Comparison of ENCODE assay signal across 8 cellular contexts in genomic region chr11:125062196-125062930, GRCh38. TPM values are rescaled to one million over a fixed set of nuclear protein-coding genes. Genes with fewer than 3 reads are reported as not detected.
DNase-seq lines count a peak whose midpoint lies in the region; ATAC-seq and TF ChIP-seq lines count a peak whose summit lies in the region.

No MANE protein-coding gene starts in this region.

- CTCF ChIA-PET in BJ (lab: Yijun Ruan, JAX), result interaction anchor here (0.8 to 1.7 kb wide), 3 partner anchors 29 to 311 kb away, joined by 3 to 5 read pairs (median 3); no protein-coding TSS in a partner anchor

- no peaks in the 10 kb centered on the region for H3K9me3 ChIP-seq in lung (ENCODE audit: control insufficient read depth in 2 of 2, insufficient read depth in 1 of 2, low read length in 1 of 2)
- no peaks in the 10 kb centered on the region for H3K9me3 ChIP-seq in uterus

- no peak for TF ChIP-seq POLR2A in uterus (IDR thresholded peaks at IDR 0.05)

- in situ Hi-C loops in brain microvascular endothelial cell (cut with HindIII; ENCODE audit: low pct_ligation_motif_present, low sequenced_read_pairs), result no loop called here

- ATAC-seq in HG02763 (IDR thresholded peaks at IDR 0.05; ENCODE audit: unreplicated experiment), result peak; percentile 3
- no peak for ATAC-seq in lung (ENCODE audit: insufficient read depth, low FRiP score)

- POLR2A ChIA-PET in BJ (lab: Charles Lee), result no interaction called here

- no peak for TF ChIP-seq CTCF in BJ (IDR thresholded peaks at IDR 0.05; ENCODE audit: insufficient read depth, low read depth, low read length)
- no peak for TF ChIP-seq CTCF in brain microvascular endothelial cell (IDR thresholded peaks at IDR 0.05; ENCODE audit: low read depth, low read length, missing control alignments)
- TF ChIP-seq CTCF in lung (IDR thresholded peaks at IDR 0.05; ENCODE audit: control extremely low read depth, extremely low read depth), result no peak
- no peak for TF ChIP-seq CTCF in uterus (IDR thresholded peaks at IDR 0.05)

- H3K4me3 ChIP-seq in BJ (ENCODE audit: low read depth, low read length) (peak overlapping the region; percentile 69), brain microvascular endothelial cell (ENCODE audit: low read depth, low read length) (peak overlapping the region; percentile 76), lung (peak overlapping the region; percentile 61), uterus (peak overlapping the region; percentile 35 to 53)

- intact Hi-C loops in uterus (cut with DNase I; ENCODE audit: low total_unique reads), result no loop called here

- H3K36me3 ChIP-seq in BJ (ENCODE audit: control insufficient read depth, insufficient read depth, low read length) (no peaks in the 10 kb centered on the region), brain microvascular endothelial cell (replicated peaks) (no peaks in the 10 kb centered on the region), lung (ENCODE audit: control insufficient read depth in 2 of 2, insufficient read depth in 2 of 2, low read length in 2 of 2) (no peaks in the 10 kb centered on the region), uterus (no peaks in the 10 kb centered on the region)

- 50% methylated on average over 18 to 19 of the region's 19 CpGs for WGBS in lung, 2 donors

- H3K27ac ChIP-seq in brain microvascular endothelial cell (no peak overlapping the region), lung (ENCODE audit: low read depth in 1 of 2, low read length in 1 of 2) (peak overlapping the region in 1 of 2 donors; percentile 71), uterus (peak overlapping the region; percentile 17 to 29)

- H3K4me1 ChIP-seq in lung (ENCODE audit: control insufficient read depth in 2 of 2, insufficient read depth in 2 of 2, low read length in 2 of 2) (peaks cover 0 to 8% of the 10 kb centered on the region in 2 donors), uterus (peaks cover 0 to 8% of the 10 kb centered on the region in 2 donors)

- H3K27me3 ChIP-seq in BJ (ENCODE audit: control insufficient read depth, insufficient read depth, low read length) (no peaks in the 10 kb centered on the region), brain microvascular endothelial cell (replicated peaks) (no peaks in the 10 kb centered on the region), lung (ENCODE audit: control insufficient read depth, insufficient read depth) (no peaks in the 10 kb centered on the region), uterus (no peaks in the 10 kb centered on the region)

- DNase-seq in BJ (ENCODE audit: low read depth) (no peak), brain microvascular endothelial cell (no peak), lung (ENCODE audit: low spot score) (no peak), uterus (no peak), NCI-H2227 (lab: John Stamatoyannopoulos, UW; ENCODE audit: unreplicated experiment) (no peak), GM03348 (ENCODE audit: low spot score) (no peak), NCI-H1092 (lab: John Stamatoyannopoulos, UW) (no peak)

RNA-seq across cellular contexts. Expression of gene SLC37A2, which starts 0.7 kb away (rescaled TPM):
- polyA plus RNA-seq in BJ (2011; rRNA removed), result 0.63 and 0.75 TPM in 2 replicates
- 0.62 and 0.67 TPM in 2 replicates for polyA minus RNA-seq in BJ (2011; rRNA and poly(A)+ RNA removed)
- 10 to 100 TPM in 1 of 2 donors, 1 to 10 TPM in 1; 5.3 to 13.2 TPM for total RNA-seq in lung
- 10 to 100 TPM in 1 of 2 donors, 1 to 10 TPM in 1; 3.2 to 10.4 TPM for polyA plus RNA-seq in lung
- 1 to 10 TPM in 2 of 4 donors, under 1 TPM in 2; 0.26 to 4.1 (median 0.86) TPM for total RNA-seq in uterus

RNA-seq across cellular contexts. Expression of gene TMEM218, which starts 49.1 kb away (rescaled TPM):
- polyA plus RNA-seq in BJ (2011; rRNA removed) (15.1 and 20.6 TPM in 2 replicates), lung (10 to 100 TPM; 23.3 to 30.2 TPM)
- polyA minus RNA-seq in BJ (2011; rRNA and poly(A)+ RNA removed), result 5.6 and 6.1 TPM in 2 replicates
- total RNA-seq in lung (10 to 100 TPM; 24.6 to 39.9 TPM), uterus (10 to 100 TPM in 2 of 4 donors, 1 to 10 TPM in 2; 3.2 to 45.9 (median 12.0) TPM)
